ENCODE assay signal across 23 cellular contexts in the genomic region with DNA sequence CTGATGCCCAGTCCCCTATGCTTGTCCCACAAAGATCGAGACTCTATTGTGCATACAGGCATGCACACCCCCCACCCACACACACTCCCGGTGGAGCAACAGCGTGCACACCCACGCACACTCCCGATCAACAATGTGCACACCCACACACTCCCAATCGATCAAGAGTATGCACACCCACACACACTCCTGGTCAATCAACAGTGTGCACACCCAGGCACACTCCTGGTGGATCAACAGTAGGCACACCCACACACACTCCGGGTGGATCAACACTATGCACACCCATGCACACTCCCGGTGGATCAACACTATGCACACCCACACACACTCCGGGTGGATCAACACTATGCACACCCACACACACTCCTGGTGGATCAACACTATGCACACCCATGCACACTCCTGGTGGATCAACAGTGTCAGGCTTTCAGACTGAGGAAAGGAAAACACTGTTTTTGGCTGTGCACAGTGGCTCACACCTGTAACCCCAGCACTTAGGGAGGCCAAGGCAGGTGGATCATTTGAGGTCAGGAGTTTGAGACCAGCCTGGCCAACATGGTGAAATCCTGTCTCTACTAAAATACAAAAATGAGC.
A peak's percentile ranks its signal among the peaks of the same experiment; 100 is the strongest.
DNase-seq lines count a peak whose midpoint lies in the region; ATAC-seq, FAIRE-seq and TF ChIP-seq lines count a peak whose summit lies in the region.
"Had no signal": no experiment of that assay in that cellular context is flagged by ENCODE, and none has a peak within 500 bp of the region (broad histone marks: within the 10 kb centered on the region; RNA-seq: fewer than 3 reads in every experiment).

No MANE protein-coding gene starts in this region.

- H3K4me3 ChIP-seq in bronchial epithelial cell (ENCODE audit: low read depth, low read length) (no peak overlapping the region), neuronal stem cell (ENCODE audit: low read length in 2 of 2) (peak overlapping the region in 1 of 2 donors; percentile 15), testis (no peak overlapping the region), mammary epithelial cell (replicated peaks in 1 of 3; ENCODE audit: insufficient read depth in 1 of 3, low read depth in 2 of 3, low read length in 3 of 3) (no peak overlapping the region)

- H2BK12ac ChIP-seq in neuronal stem cell (ENCODE audit: low read length) = no peak overlapping the region

- FAIRE-seq in bronchial epithelial cell (lab: Jason Lieb, UNC) = peak; percentile 98
- FAIRE-seq: GM19239, HepG2 had no signal

- no peaks in the 10 kb centered on the region for H3K79me1 ChIP-seq in neuronal stem cell (ENCODE audit: low read depth, low read length)

- dilution Hi-C loops in mammary epithelial cell (cut with HindIII; ENCODE audit: low sequenced_read_pairs) = no loop called here

- H3K14ac ChIP-seq in neuronal stem cell (ENCODE audit: low read length) = no peak overlapping the region

- no peaks in the 10 kb centered on the region for H4K20me1 ChIP-seq in mammary epithelial cell (ENCODE audit: insufficient read depth, low read length)

- peaks cover 18% of the 10 kb centered on the region for H3K27me3 Mint-ChIP-seq in activated T-cell treated with anti-CD3 and anti-CD28 coated beads, Interleukin-2, amount 50 U/mL, for 24 hours

- no CpG with 5 or more reads among the region's 9 CpGs for WGBS in neuronal stem cell (ENCODE audit: extremely low coverage in 2 of 2, insufficient read length in 2 of 2, insufficient replicate concordance in 1 of 2), 2 donors
- WGBS in testis, 2 donors = 44 to 66% methylated on average over 6 to 9 of the region's 9 CpGs
- WGBS in mammary epithelial cell (ENCODE audit: low coverage, missing lambda C conversion rate) = 25% methylated on average over 5 of the region's 9 CpGs

- H3K27ac Mint-ChIP-seq in activated T-cell treated with anti-CD3 and anti-CD28 coated beads, Interleukin-2, amount 50 U/mL, for 24 hours = no peak overlapping the region
- H3K27ac Mint-ChIP-seq: B cell; CD4-positive, alpha-beta T cell had no signal

- peak overlapping the region; percentile 29 for H4K8ac ChIP-seq in neuronal stem cell (ENCODE audit: low read depth, low read length)

- no peak overlapping the region for H2BK5ac ChIP-seq in neuronal stem cell (ENCODE audit: low read length)

- H3K4me2 ChIP-seq in neuronal stem cell (ENCODE audit: insufficient read depth, low read length, poor library complexity, severe bottlenecking) (no peak overlapping the region), mammary epithelial cell (ENCODE audit: insufficient read depth, low read depth, low read length) (no peak overlapping the region)

- H3K4me3 Mint-ChIP-seq in activated T-cell treated with anti-CD3 and anti-CD28 coated beads, Interleukin-2, amount 50 U/mL, for 24 hours = no peak overlapping the region
- H3K4me3 Mint-ChIP-seq: B cell; CD4-positive, alpha-beta T cell had no signal

- no peak for TF ChIP-seq POLR2A in testis (IDR thresholded peaks at IDR 0.05)

- H3K27me3 ChIP-seq in bronchial epithelial cell (ENCODE audit: control insufficient read depth, insufficient read depth, low read length) = no peaks in the 10 kb centered on the region
- H3K27me3 ChIP-seq in neuronal stem cell (ENCODE audit: control insufficient read depth in 3 of 3, insufficient read depth in 3 of 3, low read depth in 1 of 3, low read length in 3 of 3) = no peaks in the 10 kb centered on the region
- H3K27me3 ChIP-seq in testis = no peaks in the 10 kb centered on the region
- no peaks in the 10 kb centered on the region for H3K27me3 ChIP-seq in mammary epithelial cell (ENCODE audit: insufficient read depth, low read length)

- H3K9me3 ChIP-seq in neuronal stem cell (replicated peaks in 1 of 2; ENCODE audit: control insufficient read depth in 2 of 2, insufficient read depth in 1 of 2, low read depth in 1 of 2, low read length in 2 of 2) (peaks cover 0 to 7% of the 10 kb centered on the region in 2 donors), testis (no peaks in the 10 kb centered on the region), mammary epithelial cell (replicated peaks; ENCODE audit: insufficient read depth, low read length) (peaks cover 3% of the 10 kb centered on the region)

- intact Hi-C loops in Right ventricle myocardium inferior (cut with DNase I) (no loop called here), left cardiac atrium (cut with DNase I) (no loop called here), testis (cut with DNase I; ENCODE audit: low total_unique reads) (no loop called here), mammary epithelial cell (cut with micrococcal nuclease) (no loop called here)

- no peaks in the 10 kb centered on the region for H3K36me3 ChIP-seq in bronchial epithelial cell (ENCODE audit: control insufficient read depth, insufficient read depth, low read length)
- H3K36me3 ChIP-seq in neuronal stem cell (replicated peaks in 1 of 2; ENCODE audit: control insufficient read depth in 2 of 2, insufficient read depth in 2 of 2, low read length in 2 of 2) = no peaks in the 10 kb centered on the region
- no peaks in the 10 kb centered on the region for H3K36me3 ChIP-seq in testis (ENCODE audit: low read depth, missing control alignments)
- H3K36me3 ChIP-seq in mammary epithelial cell (ENCODE audit: insufficient read depth, low read length) = no peaks in the 10 kb centered on the region

- peak overlapping the region; percentile 50 for H2BK120ac ChIP-seq in neuronal stem cell (ENCODE audit: low read depth, low read length)

- in situ Hi-C loops in mammary epithelial cell (cut with MboI; ENCODE audit: low sequenced_read_pairs in 2 of 2) = no loop called here

- no peaks in the 10 kb centered on the region for H3K36me3 Mint-ChIP-seq in activated T-cell treated with anti-CD3 and anti-CD28 coated beads, Interleukin-2, amount 50 U/mL, for 24 hours (ENCODE audit: low read depth)

- no peak overlapping the region for H4K91ac ChIP-seq in neuronal stem cell (ENCODE audit: low read depth, low read length, poor library complexity)

- H3K23ac ChIP-seq in neuronal stem cell (ENCODE audit: low read depth, low read length, poor library complexity) = peak overlapping the region; percentile 27

- no peaks in the 10 kb centered on the region for H3K79me2 ChIP-seq in mammary epithelial cell (ENCODE audit: insufficient read depth, low read length)

- H3K27ac ChIP-seq in neuronal stem cell (replicated peaks; ENCODE audit: low read length) = no peak overlapping the region
- no peak overlapping the region for H3K27ac ChIP-seq in testis
- no peak overlapping the region for H3K27ac ChIP-seq in mammary epithelial cell (ENCODE audit: insufficient read depth, low read depth, low read length)

- H2AFZ ChIP-seq in neuronal stem cell (ENCODE audit: low read length) (no peak overlapping the region), mammary epithelial cell (ENCODE audit: low read depth, low read length) (no peak overlapping the region)

- H3K9ac ChIP-seq in neuronal stem cell (ENCODE audit: low read depth, low read length, poor library complexity) (peak overlapping the region; percentile 9), mammary epithelial cell (ENCODE audit: insufficient read depth, low read length) (no peak overlapping the region)

- peak overlapping the region; percentile 30 for H2BK15ac ChIP-seq in neuronal stem cell (ENCODE audit: low read length)

- no peak overlapping the region for H3K4ac ChIP-seq in neuronal stem cell (ENCODE audit: low read length)

- H3K9me3 Mint-ChIP-seq in activated T-cell treated with anti-CD3 and anti-CD28 coated beads, Interleukin-2, amount 50 U/mL, for 24 hours = peaks cover 2% of the 10 kb centered on the region

- TF ChIP-seq CTCF in bronchial epithelial cell (IDR thresholded peaks at IDR 0.05; ENCODE audit: insufficient read depth, low read length, severe bottlenecking) = no peak
- TF ChIP-seq CTCF in testis (IDR thresholded peaks at IDR 0.05) = no peak
- TF ChIP-seq CTCF in mammary epithelial cell (conservative IDR thresholded peaks at IDR 0.05 in 1 of 2, IDR thresholded peaks at IDR 0.05 in 1 of 2; ENCODE audit: extremely low read depth in 1 of 2, insufficient read depth in 1 of 2, low read depth in 1 of 2, low read length in 2 of 2) = no peak

- H3K4me1 Mint-ChIP-seq in activated T-cell treated with anti-CD3 and anti-CD28 coated beads, Interleukin-2, amount 50 U/mL, for 24 hours (ENCODE audit: low read depth) = no peaks in the 10 kb centered on the region
- H3K4me1 Mint-ChIP-seq: B cell had no signal

- BruUV-seq in mammary epithelial cell (replicated peaks; lab: Mats Ljungman, UMichigan) = no TSS peak

- no peak overlapping the region for H2AK5ac ChIP-seq in neuronal stem cell (ENCODE audit: low read depth, low read length)

- H3K4me1 ChIP-seq in neuronal stem cell (ENCODE audit: control insufficient read depth in 2 of 2, insufficient read depth in 1 of 2, low read depth in 1 of 2, low read length in 2 of 2) (peaks cover 9 to 13% of the 10 kb centered on the region in 2 donors), testis (no peaks in the 10 kb centered on the region), mammary epithelial cell (ENCODE audit: insufficient read depth, low read length) (no peaks in the 10 kb centered on the region)

- DNase-seq in Right ventricle myocardium inferior (ENCODE audit: missing footprints) (no peak), left cardiac atrium (no peak), bronchial epithelial cell (ENCODE audit: low read depth) (no peak), neuronal stem cell (ENCODE audit: low spot score) (no peak), testis (no peak), mammary epithelial cell (no peak)
- no peak for DNase-seq in activated T-cell treated with anti-CD3 and anti-CD28 coated beads, Interleukin-2, amount 50 U/mL, for 24 hours
- DNase-seq: 8988T; CD4-positive, alpha-beta T cell; DMS153; GF-D8; KBM-7; NCI-H1105; NCI-H2081; NCI-H446 treated with DMSO at 0.1 percent for 48 hours; NCI-H748 treated with DMSO at 0.1 percent for 48 hours; OCI-M1; SHP77 treated with DMSO at 0.1 percent for 48 hours had no signal

- CTCF ChIA-PET in mammary epithelial cell (lab: Charles Lee; ENCODE audit: low non-redundant PET) = no interaction called here

- ATAC-seq in Right ventricle myocardium inferior = peak; percentile 8
- no peak for ATAC-seq in left cardiac atrium
- ATAC-seq in GM18873 (IDR thresholded peaks at IDR 0.05; ENCODE audit: low FRiP score, unreplicated experiment) = no peak
- ATAC-seq: HCT116, HepG2 had no signal

- peak overlapping the region; percentile 82 for H3K18ac ChIP-seq in neuronal stem cell (ENCODE audit: low read length)
